10 cellular contexts compared by ENCODE assay signal in the genomic region with DNA sequence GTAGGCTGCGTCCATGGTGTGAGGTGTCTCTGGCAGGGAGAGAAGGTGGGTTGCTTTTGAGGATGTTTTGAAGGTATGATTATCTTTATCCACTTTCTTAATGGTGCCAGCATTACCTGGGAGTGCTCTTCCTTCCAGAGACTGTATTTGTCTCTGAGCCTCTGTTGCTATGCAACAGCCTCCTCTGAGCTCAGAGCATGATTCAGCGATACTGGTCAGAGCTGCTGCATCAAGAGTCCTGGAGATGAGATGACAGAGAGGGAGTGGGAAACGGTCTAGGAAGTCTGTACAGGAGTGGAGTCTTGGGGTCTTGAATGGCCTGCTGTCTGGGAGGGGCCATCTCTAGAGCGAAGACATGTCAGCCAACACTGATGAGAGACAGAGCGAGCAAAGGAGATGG.
DNase-seq lines count a peak whose midpoint lies in the region; ATAC-seq, FAIRE-seq and TF ChIP-seq lines count a peak whose summit lies in the region.
"Had no signal": no experiment of that assay in that cellular context is flagged by ENCODE, and none has a peak within 500 bp of the region (broad histone marks: within the 10 kb centered on the region; RNA-seq: fewer than 3 reads in every experiment).

No MANE protein-coding gene starts in this region.

- no peak overlapping the region for H3K4me3 Mint-ChIP-seq in activated CD4-positive, alpha-beta T cell treated with anti-CD3 and anti-CD28 coated beads, Interleukin-2, amount 10 ng/mL, durations not matched to agents 24 days and 14 days
- no peak overlapping the region for H3K4me3 Mint-ChIP-seq in type B pancreatic cell

- H3K27ac Mint-ChIP-seq in activated CD4-positive, alpha-beta T cell treated with anti-CD3 and anti-CD28 coated beads, Interleukin-2, amount 10 ng/mL, durations not matched to agents 24 days and 14 days, result peak overlapping the region; percentile 45
- H3K27ac Mint-ChIP-seq in type B pancreatic cell, result peak overlapping the region; percentile 40

- ATAC-seq in foreskin keratinocyte, result peak; percentile 97
- ATAC-seq in lower lobe of right lung, result no peak

- H3K4me1 ChIP-seq in foreskin keratinocyte (no peaks in the 10 kb centered on the region), lower lobe of right lung (no peaks in the 10 kb centered on the region)
- H3K4me1 ChIP-seq: BLaER1, uterus had no signal

- FAIRE-seq in RCC 7860 (lab: Jason Lieb, UNC), result no peak

- TF ChIP-seq CTCF in foreskin keratinocyte (conservative IDR thresholded peaks at IDR 0.05), result no peak
- no peak for TF ChIP-seq CTCF in type B pancreatic cell (conservative IDR thresholded peaks at IDR 0.05)
- TF ChIP-seq CTCF in lower lobe of right lung (IDR thresholded peaks at IDR 0.05), result no peak

- no peaks in the 10 kb centered on the region for H3K4me1 Mint-ChIP-seq in activated CD4-positive, alpha-beta T cell treated with anti-CD3 and anti-CD28 coated beads, Interleukin-2, amount 10 ng/mL, durations not matched to agents 24 days and 14 days
- no peaks in the 10 kb centered on the region for H3K4me1 Mint-ChIP-seq in type B pancreatic cell (ENCODE audit: unreplicated experiment)

- no peaks in the 10 kb centered on the region for H3K27me3 ChIP-seq in foreskin keratinocyte
- no peaks in the 10 kb centered on the region for H3K27me3 ChIP-seq in lower lobe of right lung (ENCODE audit: low read depth)
- H3K27me3 ChIP-seq: BLaER1, uterus had no signal

- no peaks in the 10 kb centered on the region for H3K9me3 Mint-ChIP-seq in activated CD4-positive, alpha-beta T cell treated with anti-CD3 and anti-CD28 coated beads, Interleukin-2, amount 10 ng/mL, durations not matched to agents 24 days and 14 days
- H3K9me3 Mint-ChIP-seq in type B pancreatic cell, result no peaks in the 10 kb centered on the region

- no peak overlapping the region for H3K4me3 ChIP-seq in lower lobe of right lung
- H3K4me3 ChIP-seq: BLaER1, uterus had no signal

- no peak for DNase-seq in activated CD4-positive, alpha-beta T cell treated with anti-CD3 and anti-CD28 coated beads, Interleukin-2, amount 10 ng/mL, durations not matched to agents 24 days and 14 days
- no peak for DNase-seq in activated CD4-positive, alpha-beta T cell treated with anti-CD3 and anti-CD28 coated beads for 48 hours
- DNase-seq in RCC 7860 (ENCODE audit: low spot score) (peak; percentile 77), foreskin keratinocyte (peak; percentile 16 to 52), type B pancreatic cell (ENCODE audit: extremely low spot score, unreplicated experiment) (no peak), lower lobe of right lung (no peak)
- no peak for DNase-seq in activated CD4-positive, alpha-beta T cell treated with anti-CD3 and anti-CD28 coated beads, Interleukin-2, amount 50 U/mL, for 1 hour
- DNase-seq in stimulated activated naive CD4-positive, alpha-beta T cell treated with Interleukin-2 at 50 U/mL for 16 hours (lab: John Stamatoyannopoulos, UW), result no peak
- DNase-seq: uterus had no signal

- H3K27me3 Mint-ChIP-seq in activated CD4-positive, alpha-beta T cell treated with anti-CD3 and anti-CD28 coated beads, Interleukin-2, amount 10 ng/mL, durations not matched to agents 24 days and 14 days, result no peaks in the 10 kb centered on the region
- H3K27me3 Mint-ChIP-seq in type B pancreatic cell, result no peaks in the 10 kb centered on the region

- H3K9me3 ChIP-seq in lower lobe of right lung, result no peaks in the 10 kb centered on the region
- H3K9me3 ChIP-seq: BLaER1, uterus had no signal

- H3K27ac ChIP-seq in foreskin keratinocyte, result no peak overlapping the region
- H3K27ac ChIP-seq in lower lobe of right lung, result no peak overlapping the region
- H3K27ac ChIP-seq: BLaER1, uterus had no signal

- peaks cover 4% of the 10 kb centered on the region for H3K36me3 Mint-ChIP-seq in activated CD4-positive, alpha-beta T cell treated with anti-CD3 and anti-CD28 coated beads, Interleukin-2, amount 10 ng/mL, durations not matched to agents 24 days and 14 days (ENCODE audit: low read depth)
- peaks cover 3% of the 10 kb centered on the region for H3K36me3 Mint-ChIP-seq in type B pancreatic cell

- intact Hi-C loops in activated CD4-positive, alpha-beta T cell treated with anti-CD3 and anti-CD28 coated beads, Interleukin-2, amount 10 ng/mL, durations not matched to agents 24 days and 14 days (cut with micrococcal nuclease), result no loop called here
- intact Hi-C loops in lower lobe of right lung (cut with DNase I), result no loop called here

- no peaks in the 10 kb centered on the region for H3K36me3 ChIP-seq in lower lobe of right lung
- H3K36me3 ChIP-seq: uterus had no signal

Comparison
In these comparisons a context has a peak if more than half of its experiments do, and no peak if none do; other contexts are left out.
1. DNase-seq: peak in RCC 7860 (single experiment) and foreskin keratinocyte (2 of 2); none in activated CD4-positive, alpha-beta T cell treated with anti-CD3 and anti-CD28 coated beads, Interleukin-2, amount 10 ng/mL, durations not matched to agents 24 days and 14 days (single experiment), activated CD4-positive, alpha-beta T cell treated with anti-CD3 and anti-CD28 coated beads for 48 hours (single experiment), type B pancreatic cell (single experiment), activated CD4-positive, alpha-beta T cell treated with anti-CD3 and anti-CD28 coated beads, Interleukin-2, amount 50 U/mL, for 1 hour (single experiment), stimulated activated naive CD4-positive, alpha-beta T cell treated with Interleukin-2 at 50 U/mL for 16 hours (single experiment) and lower lobe of right lung (single experiment).